ENCODE assay signal across 29 cellular contexts in the genomic region with DNA sequence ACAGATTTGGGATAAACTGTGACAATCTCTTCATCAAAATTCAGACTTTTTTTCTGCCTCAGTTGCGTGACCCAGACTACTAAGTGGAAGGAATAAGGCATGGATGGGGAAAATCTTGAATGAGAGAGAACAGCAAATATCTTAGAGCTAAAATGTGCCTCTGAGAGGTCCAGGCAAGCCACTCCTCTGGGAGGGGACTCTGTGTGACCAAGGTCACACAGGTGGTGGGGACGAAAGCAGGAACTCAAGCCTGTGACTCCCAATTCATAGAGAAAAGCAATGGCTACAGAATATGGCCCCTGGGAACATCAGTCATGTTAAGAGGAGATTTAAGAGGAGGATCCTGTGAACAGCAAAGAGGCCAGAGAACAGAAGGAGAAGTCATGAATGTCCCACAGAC.
A peak's percentile ranks its signal among the peaks of the same experiment; 100 is the strongest.
DNase-seq lines count a peak whose midpoint lies in the region; ATAC-seq and TF ChIP-seq lines count a peak whose summit lies in the region.
"Had no signal": no experiment of that assay in that cellular context is flagged by ENCODE, and none has a peak within 500 bp of the region (broad histone marks: within the 10 kb centered on the region; RNA-seq: fewer than 3 reads in every experiment).

No MANE protein-coding gene starts in this region.

- TF ChIP-seq RAD21 in IMR-90 (IDR thresholded peaks at IDR 0.05; ENCODE audit: low read length) = no peak

- POLR2A ChIA-PET in IMR-90 (lab: Charles Lee; ENCODE audit: unreplicated experiment) = no interaction called here

- H3K27ac ChIP-seq in IMR-90 (ENCODE audit: insufficient read depth, low read length) (no peak overlapping the region), left lung (no peak overlapping the region), suprapubic skin (no peak overlapping the region)
- H3K27ac ChIP-seq: colonic mucosa, VCaP had no signal

- WGBS in IMR-90 (ENCODE audit: extremely low coverage in 2 of 2, insufficient read length in 1 of 2), 2 experiments = 100% methylated on average over 1 of the region's 2 CpGs; no CpG with 5 or more reads in 1 of the 2 experiments
- WGBS in suprapubic skin = 93% methylated on average over 2 of the region's 2 CpGs

- H3K23ac ChIP-seq in IMR-90 (ENCODE audit: low read depth, low read length) = no peak overlapping the region

- intact Hi-C loops in IMR-90 (cut with micrococcal nuclease) (no loop called here), left lung (cut with DNase I) (loop anchor here in 1 of 2 donors (10.0 kb wide), 1 partner anchor 269 kb away; the partner anchor contains the start of gene FOXP1)

- no peak overlapping the region for H3K4me3 Mint-ChIP-seq in activated T-helper 17 cell treated with anti-CD3 and anti-CD28 coated beads, Interleukin-2, amount 50 U/mL, for 72 hours
- no peak overlapping the region for H3K4me3 Mint-ChIP-seq in stimulated activated memory B cell treated with anti-CD40 and anti-IgM and Interleukin-4, amounts not matched to agents 10 μg/mL and 1 μg/mL and 100 μg/mL, for 72 hours
- H3K4me3 Mint-ChIP-seq: activated CD4-positive, alpha-beta T cell treated with anti-CD3 and anti-CD28 coated beads, Interleukin-2, amount 10 ng/mL, durations not matched to agents 24 days and 14 days; activated naive CD4-positive, alpha-beta T cell treated with anti-CD3 and anti-CD28 coated beads for 36 hours; activated T-cell treated with anti-CD3 and anti-CD28 coated beads, Interleukin-2, amount 50 U/mL, for 72 hours; memory B cell; type B pancreatic cell had no signal

- H3K27me3 Mint-ChIP-seq in activated T-helper 17 cell treated with anti-CD3 and anti-CD28 coated beads, Interleukin-2, amount 50 U/mL, for 72 hours = no peaks in the 10 kb centered on the region
- H3K27me3 Mint-ChIP-seq in stimulated activated memory B cell treated with anti-CD40 and anti-IgM and Interleukin-4, amounts not matched to agents 10 μg/mL and 1 μg/mL and 100 μg/mL, for 72 hours = no peaks in the 10 kb centered on the region
- H3K27me3 Mint-ChIP-seq: memory B cell, progenitor cell of endocrine pancreas, type B pancreatic cell had no signal

- H4K20me1 ChIP-seq in IMR-90 (ENCODE audit: insufficient read depth, low read length) = no peaks in the 10 kb centered on the region

- H2BK5ac ChIP-seq in IMR-90 (ENCODE audit: low read depth, low read length, poor library complexity, severe bottlenecking) = no peak overlapping the region

- no peak overlapping the region for H4K8ac ChIP-seq in IMR-90 (ENCODE audit: low read depth in 2 of 2, low read length in 2 of 2)

- DNase-seq in IMR-90 = no peak
- no peak for DNase-seq in left lung
- no peak for DNase-seq in suprapubic skin (ENCODE audit: low spot score in 2 of 2)
- DNase-seq in activated CD4-positive, alpha-beta T cell treated with anti-CD3 and anti-CD28 coated beads, Interleukin-2, amount 50 U/mL, for 48 hours = no peak
- DNase-seq: activated CD4-positive, alpha-beta T cell treated with anti-CD3 and anti-CD28 coated beads, Interleukin-2, amount 10 ng/mL, durations not matched to agents 24 days and 14 days; activated naive CD4-positive, alpha-beta T cell treated with anti-CD3 and anti-CD28 coated beads for 36 hours; activated T-cell treated with anti-CD3 and anti-CD28 coated beads, Interleukin-2, amount 50 U/mL, for 72 hours; C1 segment of cervical spinal cord; colonic mucosa; DND-41; effector memory CD4-positive, alpha-beta T cell; GF-D8; NCI-H1092 treated with DMSO at 0.1 percent for 48 hours; NCI-H187; sigmoid colon; stimulated activated CD4-positive, alpha-beta T cell treated with anti-CD3 and anti-CD28 coated beads, Interleukin-12 subunit alpha, Interleukin-12 subunit beta, amount 100 ng/mL, for 4 hours; stimulated activated CD4-positive, alpha-beta T cell treated with anti-CD3 and anti-CD28 coated beads, Interleukin-2, amount 100 ng/mL, for 48 hours; substantia nigra; SW 1271; T1000 had no signal

- no peaks in the 10 kb centered on the region for H3K9me3 ChIP-seq in IMR-90 (ENCODE audit: control insufficient read depth, insufficient read depth, low read length)
- no peaks in the 10 kb centered on the region for H3K9me3 ChIP-seq in left lung
- H3K9me3 ChIP-seq in suprapubic skin = no peaks in the 10 kb centered on the region
- H3K9me3 ChIP-seq: colonic mucosa, sigmoid colon had no signal

- H2AK5ac ChIP-seq in IMR-90 (ENCODE audit: low read depth, low read length) = no peak overlapping the region

- no peak overlapping the region for H3K4ac ChIP-seq in IMR-90 (ENCODE audit: low read depth, low read length)

- H3K4me3 ChIP-seq in IMR-90 (ENCODE audit: insufficient read depth, low read depth, low read length) = no peak overlapping the region
- H3K4me3 ChIP-seq in left lung = no peak overlapping the region
- no peak overlapping the region for H3K4me3 ChIP-seq in suprapubic skin
- H3K4me3 ChIP-seq: colonic mucosa, K562, sigmoid colon had no signal

- 0 out of 2 replicates have a peak overlapping the region, but pooled peaks have one; percentile 2 for H2BK120ac ChIP-seq in IMR-90 (ENCODE audit: low read depth, low read length)

- H3K56ac ChIP-seq in IMR-90 (ENCODE audit: extremely low read depth, insufficient read depth, low read length) = no peak overlapping the region

- H3K4me1 ChIP-seq in IMR-90 (ENCODE audit: control insufficient read depth, insufficient read depth, low read length) (peaks cover 13% of the 10 kb centered on the region), left lung (peaks cover 0 to 34% of the 10 kb centered on the region in 2 donors), suprapubic skin (peaks cover 3% of the 10 kb centered on the region)
- H3K4me1 ChIP-seq: colonic mucosa had no signal

- dilution Hi-C loops in IMR-90 (cut with HindIII; ENCODE audit: low sequenced_read_pairs, unreplicated experiment) = no loop called here

- H2AK9ac ChIP-seq in IMR-90 (replicated peaks; ENCODE audit: low read depth, low read length, poor library complexity) = no peak overlapping the region

- no peak overlapping the region for H4K91ac ChIP-seq in IMR-90 (ENCODE audit: insufficient read depth, low read depth, low read length)

- no peak overlapping the region for H2BK15ac ChIP-seq in IMR-90 (ENCODE audit: low read depth, low read length)

- 0 out of 2 replicates have a peak, but pooled peaks cover 7% of the 10 kb centered on the region for H3K9me1 ChIP-seq in IMR-90 (ENCODE audit: insufficient read depth, low read length)

- in situ Hi-C loops in IMR-90 (cut with MboI; ENCODE audit: low sequenced_read_pairs) = loop anchor here (25.0 kb wide), 1 partner anchor 603 kb away; no protein-coding TSS in a partner anchor

- no peaks in the 10 kb centered on the region for H3K36me3 Mint-ChIP-seq in activated T-helper 17 cell treated with anti-CD3 and anti-CD28 coated beads, Interleukin-2, amount 50 U/mL, for 72 hours (ENCODE audit: low read depth)
- H3K36me3 Mint-ChIP-seq in stimulated activated memory B cell treated with anti-CD40 and anti-IgM and Interleukin-4, amounts not matched to agents 10 μg/mL and 1 μg/mL and 100 μg/mL, for 72 hours = peaks cover 6% of the 10 kb centered on the region

- no peak for TF ChIP-seq EP300 in suprapubic skin (IDR thresholded peaks at IDR 0.05)

- no peaks in the 10 kb centered on the region for H3K27me3 ChIP-seq in IMR-90 (ENCODE audit: control insufficient read depth, insufficient read depth, low read length)
- H3K27me3 ChIP-seq in left lung = no peaks in the 10 kb centered on the region
- no peaks in the 10 kb centered on the region for H3K27me3 ChIP-seq in suprapubic skin
- H3K27me3 ChIP-seq: colonic mucosa, sigmoid colon had no signal

- no peaks in the 10 kb centered on the region for H3K9me3 Mint-ChIP-seq in activated T-helper 17 cell treated with anti-CD3 and anti-CD28 coated beads, Interleukin-2, amount 50 U/mL, for 72 hours
- H3K9me3 Mint-ChIP-seq in stimulated activated memory B cell treated with anti-CD40 and anti-IgM and Interleukin-4, amounts not matched to agents 10 μg/mL and 1 μg/mL and 100 μg/mL, for 72 hours = no peaks in the 10 kb centered on the region
- H3K9me3 Mint-ChIP-seq: activated CD4-positive, alpha-beta T cell treated with anti-CD3 and anti-CD28 coated beads, Interleukin-2, amount 10 ng/mL, durations not matched to agents 24 days and 14 days; activated naive CD4-positive, alpha-beta T cell treated with anti-CD3 and anti-CD28 coated beads for 36 hours; activated T-cell treated with anti-CD3 and anti-CD28 coated beads, Interleukin-2, amount 50 U/mL, for 72 hours; memory B cell; type B pancreatic cell had no signal

- H3K18ac ChIP-seq in IMR-90 (ENCODE audit: low read depth, low read length) = no peak overlapping the region

- ATAC-seq in IMR-90 (ENCODE audit: low read depth) = no peak
- ATAC-seq in activated T-helper 17 cell treated with anti-CD3 and anti-CD28 coated beads, Interleukin-2, amount 50 U/mL, for 72 hours (replicated peaks) = no peak
- peak; percentile 19 for ATAC-seq in left lung
- no peak for ATAC-seq in stimulated activated memory B cell treated with anti-CD40 and anti-IgM and Interleukin-4, amounts not matched to agents 10 μg/mL and 1 μg/mL and 100 μg/mL, for 72 hours
- no peak for ATAC-seq in GM18907 (IDR thresholded peaks at IDR 0.05; ENCODE audit: unreplicated experiment)
- ATAC-seq: activated T-cell treated with anti-CD3 and anti-CD28 coated beads, Interleukin-2, amount 50 U/mL, for 72 hours; HCT116; K562 had no signal

- H4K5ac ChIP-seq in IMR-90 (ENCODE audit: low read depth, low read length) = no peak overlapping the region

- H3K36me3 ChIP-seq in IMR-90 (ENCODE audit: control insufficient read depth, insufficient read depth, low read length) (no peaks in the 10 kb centered on the region), left lung (no peaks in the 10 kb centered on the region), suprapubic skin (no peaks in the 10 kb centered on the region)
- H3K36me3 ChIP-seq: colonic mucosa, sigmoid colon had no signal

- no peak overlapping the region for H2AFZ ChIP-seq in IMR-90 (replicated peaks; ENCODE audit: low read length, poor library complexity)

- no peak overlapping the region for H3K9ac ChIP-seq in IMR-90 (ENCODE audit: low read depth, low read length)

- H3K4me1 Mint-ChIP-seq in activated T-helper 17 cell treated with anti-CD3 and anti-CD28 coated beads, Interleukin-2, amount 50 U/mL, for 72 hours = no peaks in the 10 kb centered on the region
- peaks cover 23% of the 10 kb centered on the region for H3K4me1 Mint-ChIP-seq in stimulated activated memory B cell treated with anti-CD40 and anti-IgM and Interleukin-4, amounts not matched to agents 10 μg/mL and 1 μg/mL and 100 μg/mL, for 72 hours

- H3K27ac Mint-ChIP-seq in activated T-helper 17 cell treated with anti-CD3 and anti-CD28 coated beads, Interleukin-2, amount 50 U/mL, for 72 hours = peak overlapping the region; percentile 21
- H3K27ac Mint-ChIP-seq in stimulated activated memory B cell treated with anti-CD40 and anti-IgM and Interleukin-4, amounts not matched to agents 10 μg/mL and 1 μg/mL and 100 μg/mL, for 72 hours = peak overlapping the region; percentile 63
- H3K27ac Mint-ChIP-seq: activated CD4-positive, alpha-beta T cell treated with anti-CD3 and anti-CD28 coated beads, Interleukin-2, amount 10 ng/mL, durations not matched to agents 24 days and 14 days; memory B cell had no signal

- no TSS peak for BruUV-seq in IMR-90 (replicated peaks; lab: Mats Ljungman, UMichigan)

- TF ChIP-seq POLR2A in IMR-90 (IDR thresholded peaks at IDR 0.05; ENCODE audit: low read depth, low read length) = no peak
- TF ChIP-seq POLR2A in suprapubic skin (IDR thresholded peaks at IDR 0.05) = no peak

- peaks cover 16 to 26% of the 10 kb centered on the region in 2 experiments for H3K79me1 ChIP-seq in IMR-90 (ENCODE audit: low read depth in 1 of 2, low read length in 2 of 2)

- no peak for TF ChIP-seq CTCF in IMR-90 (conservative IDR thresholded peaks at IDR 0.05; ENCODE audit: low read depth, low read length)
- TF ChIP-seq CTCF in left lung (IDR thresholded peaks at IDR 0.05) = no peak
- no peak for TF ChIP-seq CTCF in suprapubic skin (IDR thresholded peaks at IDR 0.05)

- no peak overlapping the region for H2BK20ac ChIP-seq in IMR-90 (ENCODE audit: low read depth, low read length)

- no peak overlapping the region for H3K4me2 ChIP-seq in IMR-90 (ENCODE audit: low read depth, low read length)

- no peak overlapping the region for H3K14ac ChIP-seq in IMR-90 (replicated peaks; ENCODE audit: low read depth, low read length)

- CTCF ChIA-PET in IMR-90 (lab: Yijun Ruan, JAX) = no interaction called here
